In genomic region chr20:62198496-62198895, GRCh38 we compare ENCODE assay signal across 29 cellular contexts. TPM values are rescaled to one million over a fixed set of nuclear protein-coding genes. Genes with fewer than 3 reads are reported as not detected.
"Had no signal": no experiment of that assay in that cellular context is flagged by ENCODE, and none has a peak within 500 bp of the region (broad histone marks: within the 10 kb centered on the region; RNA-seq: fewer than 3 reads in every experiment).

No MANE protein-coding gene starts in this region.

- ATAC-seq: activated CD8-positive, alpha-beta memory T cell treated with anti-CD3 and anti-CD28 coated beads, Interleukin-2, amount 10 ng/mL, durations not matched to agents 7 days and 5 days; activated CD8-positive, alpha-beta T cell treated with anti-CD3 and anti-CD28 coated beads for 36 hours; left lung; natural killer cell treated with Interleukin-12 subunit alpha and Interleukin-12 subunit beta and Interleukin-15 and Interleukin-18, amount 100 ng/mL, for 72 hours; sciatic nerve; stimulated activated memory B cell treated with anti-CD40 and anti-IgM and Interleukin-4, amounts not matched to agents 10 μg/mL and 1 μg/mL and 100 μg/mL, for 72 hours had no signal

- H3K79me2 ChIP-seq: parathyroid adenoma had no signal

- H3K9ac ChIP-seq: parathyroid adenoma had no signal

- H3K4me1 ChIP-seq: parathyroid adenoma, transverse colon had no signal

- DNase-seq: activated CD4-positive, alpha-beta T cell treated with anti-CD3 and anti-CD28 coated beads, Interleukin-2, amount 10 ng/mL, durations not matched to agents 7 days and 5 days; activated CD4-positive, CD25-positive, alpha-beta regulatory T cell treated with anti-CD3 and anti-CD28 coated beads, Interleukin-2, amount 50 U/mL, for 72 hours; activated CD8-positive, alpha-beta memory T cell treated with anti-CD3 and anti-CD28 coated beads, Interleukin-2, amount 10 ng/mL, durations not matched to agents 7 days and 5 days; activated CD8-positive, alpha-beta T cell treated with anti-CD3 and anti-CD28 coated beads for 36 hours; activated effector memory CD4-positive, alpha-beta T cell treated with anti-CD3 and anti-CD28 coated beads, Interleukin-2, amount 50 U/mL, for 16 hours; activated T-cell treated with anti-CD3 and anti-CD28 coated beads for 4 hours; anterior cingulate cortex; caudate nucleus; dermis blood vessel endothelial cell; effector CD8-positive, alpha-beta T cell; erythroblast; foreskin fibroblast; midbrain; small intestine; stimulated activated CD4-positive, alpha-beta T cell treated with anti-CD3 and anti-CD28 coated beads, Interleukin-15, amount 100 ng/mL, for 24 hours; T-helper 1 cell; transverse colon; WERI-Rb-1 had no signal

- H3K27me3 ChIP-seq: left lung, neutrophil, transverse colon had no signal

- H3K4me3 ChIP-seq: left lung, transverse colon had no signal

- FAIRE-seq: small intestine, TTC549, urothelium cell line had no signal

- H3K9me3 ChIP-seq: left lung, neutrophil, transverse colon had no signal

- H2AFZ ChIP-seq: parathyroid adenoma had no signal

- H3K27ac ChIP-seq: left lung, neutrophil, parathyroid adenoma, transverse colon, WERI-Rb-1 had no signal

RNA-seq across cellular contexts. Expression of gene HRH3, which starts 21.6 kb away (rescaled TPM):
- total RNA-seq: activated CD4-positive, alpha-beta T cell treated with anti-CD3 and anti-CD28 coated beads, Interleukin-2, amount 10 ng/mL, durations not matched to agents 7 days and 5 days; activated CD8-positive, alpha-beta memory T cell treated with anti-CD3 and anti-CD28 coated beads, Interleukin-2, amount 10 ng/mL, durations not matched to agents 7 days and 5 days; activated CD8-positive, alpha-beta T cell treated with anti-CD3 and anti-CD28 coated beads for 36 hours; dermis blood vessel endothelial cell; fibroblast of lung; glomerular endothelial cell; kidney epithelial cell; left lung; natural killer cell treated with Interleukin-12 subunit alpha and Interleukin-12 subunit beta and Interleukin-15 and Interleukin-18, amount 100 ng/mL, for 72 hours; sciatic nerve; transverse colon had no signal
- polyA plus RNA-seq: fibroblast of lung had no signal
